Comparison of ENCODE assay signal across 18 cellular contexts in genomic region chr20:24956001-24956761, GRCh38. TPM values are rescaled to one million over a fixed set of nuclear protein-coding genes. Genes with fewer than 3 reads are reported as not detected.
DNase-seq lines count a peak whose midpoint lies in the region; ATAC-seq and TF ChIP-seq lines count a peak whose summit lies in the region.
"Had no signal": no experiment of that assay in that cellular context is flagged by ENCODE, and none has a peak within 500 bp of the region (broad histone marks: within the 10 kb centered on the region; RNA-seq: fewer than 3 reads in every experiment).

No MANE protein-coding gene starts in this region.

- intact Hi-C loops in activated CD4-positive, alpha-beta memory T cell treated with anti-CD3 and anti-CD28 coated beads for 36 hours (cut with micrococcal nuclease), result no loop called here

- no peaks in the 10 kb centered on the region for H3K79me2 ChIP-seq in neural progenitor cell (ENCODE audit: low read depth)

- no peak overlapping the region for H3K4me3 ChIP-seq in endodermal cell (ENCODE audit: low read length)
- no peak overlapping the region for H3K4me3 ChIP-seq in neural progenitor cell
- H3K4me3 ChIP-seq: adrenal gland, heart left ventricle had no signal

- H3K4me1 Mint-ChIP-seq in activated naive CD4-positive, alpha-beta T cell treated with anti-CD3 and anti-CD28 coated beads, Interleukin-2, amount 10 ng/mL, durations not matched to agents 7 days and 5 days, result peaks cover 49% of the 10 kb centered on the region
- peaks cover 42% of the 10 kb centered on the region for H3K4me1 Mint-ChIP-seq in activated CD4-positive, alpha-beta memory T cell treated with anti-CD3 and anti-CD28 coated beads for 36 hours (ENCODE audit: low read depth)
- peaks cover 7% of the 10 kb centered on the region for H3K4me1 Mint-ChIP-seq in endodermal cell
- peaks cover 17% of the 10 kb centered on the region for H3K4me1 Mint-ChIP-seq in stimulated activated memory B cell treated with anti-CD40 and anti-IgM and Interleukin-4, amounts not matched to agents 10 μg/mL and 1 μg/mL and 100 μg/mL, for 72 hours
- H3K4me1 Mint-ChIP-seq in neural progenitor cell, result no peaks in the 10 kb centered on the region

- POLR2A ChIA-PET in activated CD4-positive, alpha-beta memory T cell treated with anti-CD3 and anti-CD28 coated beads for 36 hours (lab: Charles Lee), result no interaction called here

- H3K27ac Mint-ChIP-seq in activated naive CD4-positive, alpha-beta T cell treated with anti-CD3 and anti-CD28 coated beads, Interleukin-2, amount 10 ng/mL, durations not matched to agents 7 days and 5 days, result peak overlapping the region; percentile 92
- H3K27ac Mint-ChIP-seq in activated CD4-positive, alpha-beta memory T cell treated with anti-CD3 and anti-CD28 coated beads for 36 hours, result peak overlapping the region; percentile 64
- H3K27ac Mint-ChIP-seq in endodermal cell (no peak overlapping the region), neural progenitor cell (no peak overlapping the region)
- H3K27ac Mint-ChIP-seq in stimulated activated memory B cell treated with anti-CD40 and anti-IgM and Interleukin-4, amounts not matched to agents 10 μg/mL and 1 μg/mL and 100 μg/mL, for 72 hours, result peak overlapping the region; percentile 54

- no peak overlapping the region for H3K27ac ChIP-seq in endodermal cell (ENCODE audit: low read depth, low read length)
- no peak overlapping the region for H3K27ac ChIP-seq in neural progenitor cell
- H3K27ac ChIP-seq: adrenal gland, RWPE1, VCaP had no signal

- H3K27me3 Mint-ChIP-seq in activated naive CD4-positive, alpha-beta T cell treated with anti-CD3 and anti-CD28 coated beads, Interleukin-2, amount 10 ng/mL, durations not matched to agents 7 days and 5 days, result no peaks in the 10 kb centered on the region
- no peaks in the 10 kb centered on the region for H3K27me3 Mint-ChIP-seq in activated CD4-positive, alpha-beta memory T cell treated with anti-CD3 and anti-CD28 coated beads for 36 hours
- H3K27me3 Mint-ChIP-seq in endodermal cell (ENCODE audit: insufficient read depth), result peaks cover 3% of the 10 kb centered on the region
- H3K27me3 Mint-ChIP-seq in stimulated activated memory B cell treated with anti-CD40 and anti-IgM and Interleukin-4, amounts not matched to agents 10 μg/mL and 1 μg/mL and 100 μg/mL, for 72 hours, result peaks cover 7% of the 10 kb centered on the region
- peaks cover 4% of the 10 kb centered on the region for H3K27me3 Mint-ChIP-seq in neural progenitor cell (ENCODE audit: insufficient read depth, low read depth)

- H3K36me3 ChIP-seq in endodermal cell (ENCODE audit: control insufficient read depth, insufficient read depth, low read length), result no peaks in the 10 kb centered on the region
- H3K36me3 ChIP-seq in neural progenitor cell, result no peaks in the 10 kb centered on the region

- H3K4me2 ChIP-seq in neural progenitor cell, result no peak overlapping the region

- H3K4me1 ChIP-seq in endodermal cell (ENCODE audit: control insufficient read depth, insufficient read depth, low read length) (no peaks in the 10 kb centered on the region), neural progenitor cell (no peaks in the 10 kb centered on the region)
- H3K4me1 ChIP-seq: adrenal gland had no signal

- 90 to 93% methylated on average over 17 to 20 of the region's 20 CpGs for WGBS in endodermal cell (ENCODE audit: insufficient coverage in 1 of 2, insufficient read length in 1 of 2), 2 experiments

- CTCF ChIA-PET in activated naive CD4-positive, alpha-beta T cell treated with anti-CD3 and anti-CD28 coated beads, Interleukin-2, amount 10 ng/mL, durations not matched to agents 7 days and 5 days (lab: Charles Lee), result interaction anchor here (1.0 kb wide), 1 partner anchor 20 kb away, joined by 3 read pairs; no protein-coding TSS in a partner anchor
- CTCF ChIA-PET in activated CD4-positive, alpha-beta memory T cell treated with anti-CD3 and anti-CD28 coated beads for 36 hours (lab: Charles Lee), result interaction anchor here (1.4 to 2.5 kb wide), 2 partner anchors 8 to 25 kb away, joined by 9 to 10 read pairs; no protein-coding TSS in a partner anchor

- ATAC-seq in stimulated activated memory B cell treated with anti-CD40 and anti-IgM and Interleukin-4, amounts not matched to agents 10 μg/mL and 1 μg/mL and 100 μg/mL, for 72 hours, result no peak
- ATAC-seq in HG03565 (IDR thresholded peaks at IDR 0.05; ENCODE audit: unreplicated experiment) (no peak), SK-N-SH treated with all-trans-retinoic acid at 6 μM for 48 hours (no peak)
- ATAC-seq: heart left ventricle had no signal

- H4K20me1 ChIP-seq in neural progenitor cell (ENCODE audit: low read depth), result no peaks in the 10 kb centered on the region

- no peak overlapping the region for H3K4me3 Mint-ChIP-seq in activated naive CD4-positive, alpha-beta T cell treated with anti-CD3 and anti-CD28 coated beads, Interleukin-2, amount 10 ng/mL, durations not matched to agents 7 days and 5 days
- H3K4me3 Mint-ChIP-seq in activated CD4-positive, alpha-beta memory T cell treated with anti-CD3 and anti-CD28 coated beads for 36 hours, result no peak overlapping the region
- H3K4me3 Mint-ChIP-seq in endodermal cell, result no peak overlapping the region
- no peak overlapping the region for H3K4me3 Mint-ChIP-seq in stimulated activated memory B cell treated with anti-CD40 and anti-IgM and Interleukin-4, amounts not matched to agents 10 μg/mL and 1 μg/mL and 100 μg/mL, for 72 hours
- H3K4me3 Mint-ChIP-seq in neural progenitor cell, result no peak overlapping the region

- peak; percentile 16 for DNase-seq in activated naive CD4-positive, alpha-beta T cell treated with anti-CD3 and anti-CD28 coated beads, Interleukin-2, amount 10 ng/mL, durations not matched to agents 7 days and 5 days
- no peak for DNase-seq in activated naive CD4-positive, alpha-beta T cell treated with anti-CD3 and anti-CD28 coated beads, Interleukin-2, amount 50 U/mL, for 16 hours
- no peak for DNase-seq in activated CD4-positive, alpha-beta memory T cell treated with anti-CD3 and anti-CD28 coated beads for 36 hours
- peak; percentile 32 for DNase-seq in endodermal cell
- no peak for DNase-seq in neural progenitor cell (ENCODE audit: low spot score)
- DNase-seq: effector CD4-positive, alpha-beta T cell; EL; heart left ventricle; mesenchymal stem cell; retina; substantia nigra had no signal

- H3K9me3 Mint-ChIP-seq in activated naive CD4-positive, alpha-beta T cell treated with anti-CD3 and anti-CD28 coated beads, Interleukin-2, amount 10 ng/mL, durations not matched to agents 7 days and 5 days, result no peaks in the 10 kb centered on the region
- H3K9me3 Mint-ChIP-seq in activated CD4-positive, alpha-beta memory T cell treated with anti-CD3 and anti-CD28 coated beads for 36 hours, result no peaks in the 10 kb centered on the region
- H3K9me3 Mint-ChIP-seq in endodermal cell, result no peaks in the 10 kb centered on the region
- H3K9me3 Mint-ChIP-seq in stimulated activated memory B cell treated with anti-CD40 and anti-IgM and Interleukin-4, amounts not matched to agents 10 μg/mL and 1 μg/mL and 100 μg/mL, for 72 hours, result no peaks in the 10 kb centered on the region
- no peaks in the 10 kb centered on the region for H3K9me3 Mint-ChIP-seq in neural progenitor cell

- TF ChIP-seq CTCF in endodermal cell (conservative IDR thresholded peaks at IDR 0.05) (no peak), neural progenitor cell (IDR thresholded peaks at IDR 0.05) (no peak)

- peaks cover 38% of the 10 kb centered on the region for H3K36me3 Mint-ChIP-seq in activated naive CD4-positive, alpha-beta T cell treated with anti-CD3 and anti-CD28 coated beads, Interleukin-2, amount 10 ng/mL, durations not matched to agents 7 days and 5 days
- peaks cover 23% of the 10 kb centered on the region for H3K36me3 Mint-ChIP-seq in activated CD4-positive, alpha-beta memory T cell treated with anti-CD3 and anti-CD28 coated beads for 36 hours
- H3K36me3 Mint-ChIP-seq in endodermal cell (ENCODE audit: low read depth) (peaks cover 15% of the 10 kb centered on the region), neural progenitor cell (no peaks in the 10 kb centered on the region)
- H3K36me3 Mint-ChIP-seq in stimulated activated memory B cell treated with anti-CD40 and anti-IgM and Interleukin-4, amounts not matched to agents 10 μg/mL and 1 μg/mL and 100 μg/mL, for 72 hours, result peaks cover 30% of the 10 kb centered on the region

- H3K9me3 ChIP-seq in endodermal cell (ENCODE audit: control insufficient read depth, low read length) (no peaks in the 10 kb centered on the region), neural progenitor cell (ENCODE audit: low read depth) (no peaks in the 10 kb centered on the region)
- H3K9me3 ChIP-seq: adrenal gland, heart left ventricle had no signal

- H3K27me3 ChIP-seq in endodermal cell (ENCODE audit: control insufficient read depth, insufficient read depth, low read length, poor library complexity, severe bottlenecking) (no peaks in the 10 kb centered on the region), neural progenitor cell (no peaks in the 10 kb centered on the region)
- H3K27me3 ChIP-seq: adrenal gland, heart left ventricle had no signal

- no peak overlapping the region for H2AFZ ChIP-seq in neural progenitor cell (replicated peaks)

- H3F3A ChIP-seq in neural progenitor cell (ENCODE audit: low read depth), result no peaks in the 10 kb centered on the region

- H3K9ac ChIP-seq in endodermal cell (ENCODE audit: extremely low read depth, low read length, poor library complexity, severe bottlenecking), result no peak overlapping the region
- H3K9ac ChIP-seq in neural progenitor cell, result no peak overlapping the region

TF ChIP-seq in SK-N-SH treated with all-trans-retinoic acid at 6 μM for 48 hours, 23 proteins besides CTCF, POLR2A, EP300 and RAD21:
- TF ChIP-seq RARB (CRISPR knock-in tag; IDR thresholded peaks at IDR 0.05) (no peak), TCF4 (CRISPR knock-in tag; IDR thresholded peaks at IDR 0.05; ENCODE audit: borderline replicate concordance) (no peak), PPARA (CRISPR knock-in tag; IDR thresholded peaks at IDR 0.05; ENCODE audit: borderline replicate concordance) (no peak), ZNF565 (CRISPR knock-in tag; conservative IDR thresholded peaks at IDR 0.05; ENCODE audit: low read depth) (no peak)

RNA-seq across cellular contexts. Expression of gene CST7, which starts 7.1 kb away (rescaled TPM):
- 10 to 100 TPM; 81.8 to 83.1 TPM for total RNA-seq in activated CD4-positive, alpha-beta memory T cell treated with anti-CD3 and anti-CD28 coated beads for 36 hours
- total RNA-seq in endodermal cell, result not detected
- polyA plus RNA-seq in endodermal cell (2013, experiment 1 of 2), result not detected
- not detected for polyA plus RNA-seq in endodermal cell (2013, experiment 2 of 2)
- total RNA-seq in neural progenitor cell (ENCODE audit: low replicate concordance), result not detected in 2 replicates
- total RNA-seq: fibroblast of lung had no signal
- polyA plus RNA-seq: fibroblast of lung had no signal

RNA-seq across cellular contexts. Expression of gene APMAP, which starts 36.4 kb away (rescaled TPM):
- 10 to 100 TPM; 45.5 to 46.6 TPM for total RNA-seq in activated CD4-positive, alpha-beta memory T cell treated with anti-CD3 and anti-CD28 coated beads for 36 hours
- total RNA-seq in endodermal cell, result 10 to 100 TPM; 60.2 to 65.6 TPM
- 76.8 TPM for polyA plus RNA-seq in endodermal cell (2013, experiment 1 of 2)
- polyA plus RNA-seq in endodermal cell (2013, experiment 2 of 2), result 70.0 TPM
- 71.7 and 88.0 TPM in 2 replicates for total RNA-seq in neural progenitor cell (ENCODE audit: low replicate concordance)

Comparison
In these comparisons a context has a peak if more than half of its experiments do, and no peak if none do; other contexts are left out.
1. DNase-seq: peak in activated naive CD4-positive, alpha-beta T cell treated with anti-CD3 and anti-CD28 coated beads, Interleukin-2, amount 10 ng/mL, durations not matched to agents 7 days and 5 days (single experiment) and endodermal cell (single experiment); none in activated naive CD4-positive, alpha-beta T cell treated with anti-CD3 and anti-CD28 coated beads, Interleukin-2, amount 50 U/mL, for 16 hours (single experiment), activated CD4-positive, alpha-beta memory T cell treated with anti-CD3 and anti-CD28 coated beads for 36 hours (single experiment) and neural progenitor cell (single experiment).
2. H3K27ac Mint-ChIP-seq: peak in activated naive CD4-positive, alpha-beta T cell treated with anti-CD3 and anti-CD28 coated beads, Interleukin-2, amount 10 ng/mL, durations not matched to agents 7 days and 5 days (single experiment), activated CD4-positive, alpha-beta memory T cell treated with anti-CD3 and anti-CD28 coated beads for 36 hours (single experiment) and stimulated activated memory B cell treated with anti-CD40 and anti-IgM and Interleukin-4, amounts not matched to agents 10 μg/mL and 1 μg/mL and 100 μg/mL, for 72 hours (single experiment); none in endodermal cell (single experiment) and neural progenitor cell (single experiment).
3. RNA of gene CST7, which starts 7.1 kb away (total RNA-seq): 81.8 to 83.1 TPM in activated CD4-positive, alpha-beta memory T cell treated with anti-CD3 and anti-CD28 coated beads for 36 hours; not detected in endodermal cell and not detected in neural progenitor cell; every median in the first group is over 10 times any median in the second.